In genomic region chr17:28885951-28886350, GRCh38 we compare ENCODE assay signal across 23 cellular contexts. TPM values are rescaled to one million over a fixed set of nuclear protein-coding genes. Genes with fewer than 3 reads are reported as not detected.
A peak's percentile ranks its signal among the peaks of the same experiment; 100 is the strongest.
DNase-seq lines count a peak whose midpoint lies in the region; ATAC-seq, FAIRE-seq and TF ChIP-seq lines count a peak whose summit lies in the region.
"Had no signal": no experiment of that assay in that cellular context is flagged by ENCODE, and none has a peak within 500 bp of the region (broad histone marks: within the 10 kb centered on the region; RNA-seq: fewer than 3 reads in every experiment).

No MANE protein-coding gene starts in this region.

- H3K27ac ChIP-seq in HepG2 (ENCODE audit: extremely low read length, insufficient read depth, low read length) (no peak overlapping the region), right lobe of liver (no peak overlapping the region)
- H3K27ac ChIP-seq: SJSA1 had no signal

- peaks cover 31% of the 10 kb centered on the region for H3K36me3 Mint-ChIP-seq in central memory CD8-positive, alpha-beta T cell (ENCODE audit: insufficient read depth)
- H3K36me3 Mint-ChIP-seq in stimulated activated naive B cell treated with anti-CD40 and anti-IgM and Interleukin-4, amounts not matched to agents 10 μg/mL and 1 μg/mL and 100 μg/mL, for 72 hours: peaks cover 39 to 74% of the 10 kb centered on the region in 2 donors

- CTCF ChIA-PET in HepG2 (lab: Yijun Ruan, JAX; ENCODE audit: low intra/inter-chr PET ratio, low total read pairs): no interaction called here

- no peak overlapping the region for H3K4me2 ChIP-seq in HepG2 (ENCODE audit: low read depth, low read length)

- no peaks in the 10 kb centered on the region for H3K9me3 Mint-ChIP-seq in central memory CD8-positive, alpha-beta T cell
- H3K9me3 Mint-ChIP-seq in stimulated activated naive B cell treated with anti-CD40 and anti-IgM and Interleukin-4, amounts not matched to agents 10 μg/mL and 1 μg/mL and 100 μg/mL, for 72 hours: no peaks in the 10 kb centered on the region

- TF ChIP-seq POLR2A in HepG2 (IDR thresholded peaks at IDR 0.05; ENCODE audit: insufficient read depth in 1 of 2, low read depth in 2 of 2, low read length in 2 of 2) (no peak), right lobe of liver (IDR thresholded peaks at IDR 0.05) (no peak)

- H2AFZ ChIP-seq in HepG2 (ENCODE audit: low read length): no peak overlapping the region

- TF ChIP-seq EP300 in HepG2 (IDR thresholded peaks at IDR 0.05; ENCODE audit: low read depth in 2 of 2, low read length in 2 of 2): no peak
- TF ChIP-seq EP300 in HepG2 (CRISPR knock-in tag; IDR thresholded peaks at IDR 0.05; ENCODE audit: borderline replicate concordance): no peak

- TF ChIP-seq RAD21 in HepG2 (CRISPR knock-in tag; IDR thresholded peaks at IDR 0.05): no peak

- H3K9me3 ChIP-seq in HepG2 (ENCODE audit: low read length) (no peaks in the 10 kb centered on the region), right lobe of liver (no peaks in the 10 kb centered on the region)
- H3K9me3 ChIP-seq: SJSA1 had no signal

- 100% methylated on average over 3 of the region's 10 CpGs for WGBS in HepG2 (ENCODE audit: low lambda C conversion rate)
- whole genome bisulfite sequencing in right lobe of liver (ENCODE audit: insufficient coverage, low coverage, low lambda C conversion rate, missing lambda C conversion rate): no CpG with 5 or more reads among the region's 10 CpGs

- H3K4me1 Mint-ChIP-seq in central memory CD8-positive, alpha-beta T cell: peaks cover 31% of the 10 kb centered on the region
- H3K4me1 Mint-ChIP-seq in stimulated activated naive B cell treated with anti-CD40 and anti-IgM and Interleukin-4, amounts not matched to agents 10 μg/mL and 1 μg/mL and 100 μg/mL, for 72 hours: peaks cover 50 to 70% of the 10 kb centered on the region in 2 donors

- H3K4me1 ChIP-seq in HepG2 (ENCODE audit: insufficient read depth, low read length) (no peaks in the 10 kb centered on the region), right lobe of liver (peaks cover 0 to 5% (median 0%) of the 10 kb centered on the region in 4 donors)
- H3K4me1 ChIP-seq: SJSA1 had no signal

- intact Hi-C loops in HepG2 (cut with micrococcal nuclease; ENCODE audit: unreplicated experiment): no loop called here
- intact Hi-C loops in right lobe of liver (cut with DNase I): no loop called here

- H3K9ac ChIP-seq in HepG2 (ENCODE audit: insufficient read depth, low read depth, low read length): no peak overlapping the region

- no peak for FAIRE-seq in HepG2 (lab: Jason Lieb, UNC)
- FAIRE-seq: A204.1, GM19239, HTR-8/SVneo, RCC 7860 had no signal

- POLR2A ChIA-PET in HepG2 (lab: Yijun Ruan, JAX): interaction anchor here (1.4 kb wide), 1 partner anchor 12 kb away, joined by 4 read pairs; the partner anchor contains the start of gene FLOT2

- H3K36me3 ChIP-seq in HepG2 (replicated peaks in 1 of 2; ENCODE audit: control insufficient read depth in 1 of 2, insufficient read depth in 2 of 2, low read length in 2 of 2): peaks cover 23 to 45% of the 10 kb centered on the region in 2 experiments
- H3K36me3 ChIP-seq in right lobe of liver: peaks cover 11 to 45% (median 24%) of the 10 kb centered on the region in 4 donors

- DNase-seq in HepG2 (ENCODE audit: low spot score) (no peak), right lobe of liver (no peak), dedifferentiated amniotic fluid mesenchymal stem cell (ENCODE audit: extremely low spot score) (no peak)
- no peak for DNase-seq in central memory CD8-positive, alpha-beta T cell (ENCODE audit: low spot score in 2 of 2)
- DNase-seq in stimulated activated naive B cell treated with anti-CD40 and anti-IgM and Interleukin-4, amounts not matched to agents 10 μg/mL and 1 μg/mL and 100 μg/mL, for 72 hours: no peak
- DNase-seq: EL, GF-D8, GOT3, IMR-90, MV-4-11, NCI-H1105 treated with DMSO at 0.1 percent for 48 hours, NCI-H2029 treated with DMSO at 0.1 percent for 48 hours, NCI-H2171 treated with DMSO at 0.1 percent for 48 hours, NCI-H446, NCI-H526, OCI-M1 had no signal

- H3K4me3 Mint-ChIP-seq in central memory CD8-positive, alpha-beta T cell: no peak overlapping the region
- H3K4me3 Mint-ChIP-seq in stimulated activated naive B cell treated with anti-CD40 and anti-IgM and Interleukin-4, amounts not matched to agents 10 μg/mL and 1 μg/mL and 100 μg/mL, for 72 hours: peak overlapping the region; percentile 9 to 41

- BruUV-seq in HepG2 (replicated peaks; lab: Mats Ljungman, UMichigan): no TSS peak

- no peaks in the 10 kb centered on the region for H4K20me1 ChIP-seq in HepG2 (ENCODE audit: insufficient read depth, low read length)

- H3K27me3 ChIP-seq in HepG2 (ENCODE audit: control insufficient read depth in 1 of 2, insufficient read depth in 2 of 2, low read length in 2 of 2) (no peaks in the 10 kb centered on the region), right lobe of liver (no peaks in the 10 kb centered on the region)
- H3K27me3 ChIP-seq: SJSA1 had no signal

- H3K4me3 ChIP-seq in HepG2 (replicated peaks in 1 of 3; ENCODE audit: insufficient read depth in 1 of 3, low read depth in 2 of 3, low read length in 3 of 3) (no peak overlapping the region), right lobe of liver (no peak overlapping the region)
- H3K4me3 ChIP-seq: SJSA1 had no signal

- H3K27me3 Mint-ChIP-seq in central memory CD8-positive, alpha-beta T cell: no peaks in the 10 kb centered on the region
- no peaks in the 10 kb centered on the region for H3K27me3 Mint-ChIP-seq in stimulated activated naive B cell treated with anti-CD40 and anti-IgM and Interleukin-4, amounts not matched to agents 10 μg/mL and 1 μg/mL and 100 μg/mL, for 72 hours

- ATAC-seq in HepG2 (no peak), right lobe of liver (no peak), HG03039 (IDR thresholded peaks at IDR 0.05; ENCODE audit: unreplicated experiment) (no peak)
- ATAC-seq in central memory CD8-positive, alpha-beta T cell (replicated peaks; ENCODE audit: extremely low read depth, poor library complexity, severe bottlenecking): no peak
- ATAC-seq in stimulated activated naive B cell treated with anti-CD40 and anti-IgM and Interleukin-4, amounts not matched to agents 10 μg/mL and 1 μg/mL and 100 μg/mL, for 72 hours (replicated peaks): no peak
- ATAC-seq: HCT116 had no signal

- no peaks in the 10 kb centered on the region for H3K79me2 ChIP-seq in HepG2 (ENCODE audit: insufficient read depth, low read length)

- in situ Hi-C loops in HepG2 (cut with HindIII; ENCODE audit: extremely low pct_ligation_motif_present, low pct_unique_long_range_greater_than_20kb): loop anchor here (10.0 to 25.0 kb wide), 2 partner anchors 121 to 249 kb away; partner anchors contain the start of gene BLTP2

- no peak for TF ChIP-seq CTCF in HepG2 (CRISPR knock-in tag; IDR thresholded peaks at IDR 0.05)
- no peak for TF ChIP-seq CTCF in right lobe of liver (IDR thresholded peaks at IDR 0.05)

- H3K27ac Mint-ChIP-seq in central memory CD8-positive, alpha-beta T cell (ENCODE audit: low read depth): peak overlapping the region; percentile 88
- H3K27ac Mint-ChIP-seq in stimulated activated naive B cell treated with anti-CD40 and anti-IgM and Interleukin-4, amounts not matched to agents 10 μg/mL and 1 μg/mL and 100 μg/mL, for 72 hours: peak overlapping the region; percentile 14

RNA-seq across cellular contexts. Expression of gene FLOT2, which starts 11.6 kb away (rescaled TPM):
- total RNA-seq in HepG2 (2016; rRNA removed; fragmentation: Illumina TruSeq; extraction: Trizol) (54.3 and 60.7 TPM in 2 replicates), right lobe of liver (100 to 1,000 TPM in 1 of 6 experiments, 10 to 100 TPM in 5; 64.9 to 131 (median 82.8) TPM)
- 21.0 and 27.1 TPM in 2 replicates for total RNA-seq in HepG2 (2016; cell fraction: cytosol; rRNA removed; fragmentation: Illumina TruSeq; extraction: Trizol; ENCODE audit: low read depth)
- total RNA-seq in HepG2 (2016; cell fraction: insoluble cytoplasmic fraction; rRNA removed; fragmentation: Illumina TruSeq; extraction: Trizol): 53.0 and 55.0 TPM in 2 replicates
- 55.4 and 58.7 TPM in 2 replicates for total RNA-seq in HepG2 (2016; cell fraction: membrane; rRNA removed; fragmentation: Illumina TruSeq; extraction: Trizol)
- 31.5 and 32.6 TPM in 2 replicates for total RNA-seq in HepG2 (2016; cell fraction: nucleus; rRNA removed; fragmentation: Illumina TruSeq; extraction: Trizol)
- polyA plus RNA-seq in HepG2 (2011; rRNA removed): 54.5 and 60.6 TPM in 2 replicates
- polyA plus RNA-seq in HepG2 (2011; cell fraction: cytosol; rRNA removed): 66.4 and 77.9 TPM in 2 replicates
- 62.5 and 67.8 TPM in 2 replicates for polyA plus RNA-seq in HepG2 (2011; cell fraction: nucleus; rRNA removed)
- 42.3 and 50.0 TPM in 2 replicates for polyA plus RNA-seq in HepG2 (2012)
- 27.5 and 28.8 TPM in 2 replicates for polyA plus RNA-seq in HepG2 (2016; cell fraction: cytosol; fragmentation: Illumina TruSeq; extraction: Trizol; ENCODE audit: low read depth)
- polyA plus RNA-seq in HepG2 (2016; cell fraction: insoluble cytoplasmic fraction; fragmentation: Illumina TruSeq; extraction: Trizol; ENCODE audit: low read depth): 48.1 and 64.0 TPM in 2 replicates
- polyA plus RNA-seq in HepG2 (2016; cell fraction: membrane; fragmentation: Illumina TruSeq; extraction: Trizol; ENCODE audit: low read depth): 49.0 and 54.8 TPM in 2 replicates
- 64.4 and 67.0 TPM in 2 replicates for polyA plus RNA-seq in HepG2 (2016; cell fraction: nucleus; fragmentation: Illumina TruSeq; extraction: Trizol; ENCODE audit: insufficient read depth, low read depth)
- 124 and 166 TPM in 2 replicates for polyA minus RNA-seq in HepG2 (2011; rRNA and poly(A)+ RNA removed; ENCODE audit: low replicate concordance)
- 35.9 and 59.2 TPM in 2 replicates for polyA minus RNA-seq in HepG2 (2011; cell fraction: cytosol; rRNA and poly(A)+ RNA removed)
- polyA minus RNA-seq in HepG2 (2011; cell fraction: nucleus; rRNA and poly(A)+ RNA removed): 14.0 and 19.0 TPM in 2 replicates

RNA-seq across cellular contexts. Expression of gene DHRS13, which starts 16.9 kb away (rescaled TPM):
- total RNA-seq in HepG2 (2016; rRNA removed; fragmentation: Illumina TruSeq; extraction: Trizol) (7.6 and 12.6 TPM in 2 replicates), right lobe of liver (10 to 100 TPM in 3 of 6 experiments, 1 to 10 TPM in 3; 3.4 to 27.4 (median 8.8) TPM)
- 3.8 and 4.4 TPM in 2 replicates for total RNA-seq in HepG2 (2016; cell fraction: cytosol; rRNA removed; fragmentation: Illumina TruSeq; extraction: Trizol; ENCODE audit: low read depth)
- total RNA-seq in HepG2 (2016; cell fraction: insoluble cytoplasmic fraction; rRNA removed; fragmentation: Illumina TruSeq; extraction: Trizol): 6.5 and 14.0 TPM in 2 replicates
- total RNA-seq in HepG2 (2016; cell fraction: membrane; rRNA removed; fragmentation: Illumina TruSeq; extraction: Trizol): 8.0 and 9.3 TPM in 2 replicates
- total RNA-seq in HepG2 (2016; cell fraction: nucleus; rRNA removed; fragmentation: Illumina TruSeq; extraction: Trizol): 9.7 and 11.6 TPM in 2 replicates
- polyA plus RNA-seq in HepG2 (2011; rRNA removed): 11.8 and 14.9 TPM in 2 replicates
- polyA plus RNA-seq in HepG2 (2011; cell fraction: cytosol; rRNA removed): 17.3 and 17.4 TPM in 2 replicates
- 8.7 and 11.2 TPM in 2 replicates for polyA plus RNA-seq in HepG2 (2011; cell fraction: nucleus; rRNA removed)
- polyA plus RNA-seq in HepG2 (2012): 3.6 and 6.3 TPM in 2 replicates
- polyA plus RNA-seq in HepG2 (2016; cell fraction: cytosol; fragmentation: Illumina TruSeq; extraction: Trizol; ENCODE audit: low read depth): 4.0 and 5.3 TPM in 2 replicates
- 8.0 and 9.0 TPM in 2 replicates for polyA plus RNA-seq in HepG2 (2016; cell fraction: insoluble cytoplasmic fraction; fragmentation: Illumina TruSeq; extraction: Trizol; ENCODE audit: low read depth)
- polyA plus RNA-seq in HepG2 (2016; cell fraction: membrane; fragmentation: Illumina TruSeq; extraction: Trizol; ENCODE audit: low read depth): 7.0 and 7.5 TPM in 2 replicates
- 20.2 and 21.1 TPM in 2 replicates for polyA plus RNA-seq in HepG2 (2016; cell fraction: nucleus; fragmentation: Illumina TruSeq; extraction: Trizol; ENCODE audit: insufficient read depth, low read depth)
- polyA minus RNA-seq in HepG2 (2011; rRNA and poly(A)+ RNA removed; ENCODE audit: low replicate concordance): 15.0 and 24.2 TPM in 2 replicates
- polyA minus RNA-seq in HepG2 (2011; cell fraction: cytosol; rRNA and poly(A)+ RNA removed): 5.9 and 8.7 TPM in 2 replicates
- 5.2 and 7.8 TPM in 2 replicates for polyA minus RNA-seq in HepG2 (2011; cell fraction: nucleus; rRNA and poly(A)+ RNA removed)

RNA-seq across cellular contexts. Expression of gene ERAL1, which starts 31.1 kb away (rescaled TPM):
- total RNA-seq in HepG2 (2016; rRNA removed; fragmentation: Illumina TruSeq; extraction: Trizol) (46.9 and 50.7 TPM in 2 replicates), right lobe of liver (10 to 100 TPM; 21.6 to 47.1 (median 23.4) TPM)
- total RNA-seq in HepG2 (2016; cell fraction: cytosol; rRNA removed; fragmentation: Illumina TruSeq; extraction: Trizol; ENCODE audit: low read depth): 8.5 and 10.0 TPM in 2 replicates
- total RNA-seq in HepG2 (2016; cell fraction: insoluble cytoplasmic fraction; rRNA removed; fragmentation: Illumina TruSeq; extraction: Trizol): 48.8 and 50.6 TPM in 2 replicates
- total RNA-seq in HepG2 (2016; cell fraction: membrane; rRNA removed; fragmentation: Illumina TruSeq; extraction: Trizol): 17.1 and 19.7 TPM in 2 replicates
- 28.7 and 36.3 TPM in 2 replicates for total RNA-seq in HepG2 (2016; cell fraction: nucleus; rRNA removed; fragmentation: Illumina TruSeq; extraction: Trizol)
- 72.2 and 73.5 TPM in 2 replicates for polyA plus RNA-seq in HepG2 (2011; rRNA removed)
- polyA plus RNA-seq in HepG2 (2011; cell fraction: cytosol; rRNA removed): 72.3 and 85.9 TPM in 2 replicates
- 55.6 and 60.0 TPM in 2 replicates for polyA plus RNA-seq in HepG2 (2011; cell fraction: nucleus; rRNA removed)
- polyA plus RNA-seq in HepG2 (2012): 42.4 and 45.1 TPM in 2 replicates
- 13.8 and 14.3 TPM in 2 replicates for polyA plus RNA-seq in HepG2 (2016; cell fraction: cytosol; fragmentation: Illumina TruSeq; extraction: Trizol; ENCODE audit: low read depth)
- polyA plus RNA-seq in HepG2 (2016; cell fraction: insoluble cytoplasmic fraction; fragmentation: Illumina TruSeq; extraction: Trizol; ENCODE audit: low read depth): 78.5 and 84.9 TPM in 2 replicates
- polyA plus RNA-seq in HepG2 (2016; cell fraction: membrane; fragmentation: Illumina TruSeq; extraction: Trizol; ENCODE audit: low read depth): 24.1 and 26.2 TPM in 2 replicates
- polyA plus RNA-seq in HepG2 (2016; cell fraction: nucleus; fragmentation: Illumina TruSeq; extraction: Trizol; ENCODE audit: insufficient read depth, low read depth): 72.4 and 76.9 TPM in 2 replicates
- polyA minus RNA-seq in HepG2 (2011; rRNA and poly(A)+ RNA removed; ENCODE audit: low replicate concordance): 142 and 176 TPM in 2 replicates
- polyA minus RNA-seq in HepG2 (2011; cell fraction: cytosol; rRNA and poly(A)+ RNA removed): 44.2 and 52.7 TPM in 2 replicates
- 29.7 and 30.6 TPM in 2 replicates for polyA minus RNA-seq in HepG2 (2011; cell fraction: nucleus; rRNA and poly(A)+ RNA removed)

RNA-seq across cellular contexts. Expression of gene FAM222B, which starts 43.4 kb away (rescaled TPM):
- total RNA-seq in HepG2 (2016; rRNA removed; fragmentation: Illumina TruSeq; extraction: Trizol) (3.5 and 4.7 TPM in 2 replicates), right lobe of liver (10 to 100 TPM in 1 of 6 experiments, 1 to 10 TPM in 5; 5.8 to 12.0 (median 8.8) TPM)
- total RNA-seq in HepG2 (2016; cell fraction: cytosol; rRNA removed; fragmentation: Illumina TruSeq; extraction: Trizol; ENCODE audit: low read depth): 1.7 and 2.5 TPM in 2 replicates
- 2.9 and 3.4 TPM in 2 replicates for total RNA-seq in HepG2 (2016; cell fraction: insoluble cytoplasmic fraction; rRNA removed; fragmentation: Illumina TruSeq; extraction: Trizol)
- 7.9 and 9.0 TPM in 2 replicates for total RNA-seq in HepG2 (2016; cell fraction: membrane; rRNA removed; fragmentation: Illumina TruSeq; extraction: Trizol)
- 2.9 and 4.4 TPM in 2 replicates for total RNA-seq in HepG2 (2016; cell fraction: nucleus; rRNA removed; fragmentation: Illumina TruSeq; extraction: Trizol)
- 7.3 TPM in 2 replicates for polyA plus RNA-seq in HepG2 (2011; rRNA removed)
- polyA plus RNA-seq in HepG2 (2011; cell fraction: cytosol; rRNA removed): 8.0 and 8.4 TPM in 2 replicates
- 11.3 and 13.9 TPM in 2 replicates for polyA plus RNA-seq in HepG2 (2011; cell fraction: nucleus; rRNA removed)
- polyA plus RNA-seq in HepG2 (2012): 9.8 and 13.0 TPM in 2 replicates
- polyA plus RNA-seq in HepG2 (2016; cell fraction: cytosol; fragmentation: Illumina TruSeq; extraction: Trizol; ENCODE audit: low read depth): 4.0 and 4.6 TPM in 2 replicates
- 9.3 and 13.6 TPM in 2 replicates for polyA plus RNA-seq in HepG2 (2016; cell fraction: insoluble cytoplasmic fraction; fragmentation: Illumina TruSeq; extraction: Trizol; ENCODE audit: low read depth)
- polyA plus RNA-seq in HepG2 (2016; cell fraction: membrane; fragmentation: Illumina TruSeq; extraction: Trizol; ENCODE audit: low read depth): 14.0 and 18.6 TPM in 2 replicates
- 10.1 and 11.0 TPM in 2 replicates for polyA plus RNA-seq in HepG2 (2016; cell fraction: nucleus; fragmentation: Illumina TruSeq; extraction: Trizol; ENCODE audit: insufficient read depth, low read depth)
- 14.1 and 27.8 TPM in 2 replicates for polyA minus RNA-seq in HepG2 (2011; rRNA and poly(A)+ RNA removed; ENCODE audit: low replicate concordance)
- polyA minus RNA-seq in HepG2 (2011; cell fraction: cytosol; rRNA and poly(A)+ RNA removed): 12.3 and 12.7 TPM in 2 replicates
- polyA minus RNA-seq in HepG2 (2011; cell fraction: nucleus; rRNA and poly(A)+ RNA removed): 12.6 and 12.8 TPM in 2 replicates
